Comparison of ENCODE assay signal across 18 cellular contexts in genomic region chr16:49497466-49497865, GRCh38.
"Had no signal": no experiment of that assay in that cellular context is flagged by ENCODE, and none has a peak within 500 bp of the region (broad histone marks: within the 10 kb centered on the region; RNA-seq: fewer than 3 reads in every experiment).

No MANE protein-coding gene starts in this region.

- H3K27me3 Mint-ChIP-seq: stimulated activated naive CD8-positive, alpha-beta T cell treated with anti-CD3 and anti-CD28 coated beads, Interleukin-15, amount 100 ng/mL, for 72 hours had no signal

- H3K4me3 ChIP-seq: lung, psoas muscle, thyroid gland, vagina had no signal

- H3K27ac Mint-ChIP-seq: memory B cell, natural killer cell had no signal

- DNase-seq: cortex of kidney; effector memory CD8-positive, alpha-beta T cell; natural killer cell; right cardiac atrium; small intestine; stimulated activated CD4-positive, alpha-beta T cell treated with anti-CD3 and anti-CD28 coated beads, Interleukin-12 subunit alpha, Interleukin-12 subunit beta, amount 100 ng/mL, for 4 hours; stimulated activated CD4-positive, alpha-beta T cell treated with anti-CD3 and anti-CD28 coated beads, Interleukin-1b, Interleukin-23, amount 100 ng/mL, for 48 hours; stimulated activated CD4-positive, alpha-beta T cell treated with anti-CD3 and anti-CD28 coated beads, Interleukin-4, amount 100 ng/mL, for 1 hour; stimulated activated CD8-positive, alpha-beta memory T cell treated with anti-CD3 and anti-CD28 coated beads, Interleukin-4, amount 100 ng/mL, for 48 hours; stimulated activated naive CD4-positive, alpha-beta T cell; stimulated activated naive CD8-positive, alpha-beta T cell treated with anti-CD3 and anti-CD28 coated beads, Interleukin-15, amount 100 ng/mL, for 72 hours; thyroid gland; trophoblast cell had no signal

- ATAC-seq: effector memory CD8-positive, alpha-beta T cell; left lobe of liver; natural killer cell; psoas muscle; right cardiac atrium; stimulated activated naive CD8-positive, alpha-beta T cell treated with anti-CD3 and anti-CD28 coated beads, Interleukin-15, amount 100 ng/mL, for 72 hours had no signal

- H3K36me3 ChIP-seq: thyroid gland, vagina had no signal

- H3K4me3 Mint-ChIP-seq: effector memory CD8-positive, alpha-beta T cell; memory B cell; natural killer cell; stimulated activated naive CD8-positive, alpha-beta T cell treated with anti-CD3 and anti-CD28 coated beads, Interleukin-15, amount 100 ng/mL, for 72 hours had no signal

- H3K27ac ChIP-seq: psoas muscle, thyroid gland, vagina had no signal

- H3K4me1 Mint-ChIP-seq: memory B cell; stimulated activated naive CD8-positive, alpha-beta T cell treated with anti-CD3 and anti-CD28 coated beads, Interleukin-15, amount 100 ng/mL, for 72 hours had no signal

- H3K9me3 Mint-ChIP-seq: effector memory CD8-positive, alpha-beta T cell; memory B cell; natural killer cell; stimulated activated naive CD8-positive, alpha-beta T cell treated with anti-CD3 and anti-CD28 coated beads, Interleukin-15, amount 100 ng/mL, for 72 hours had no signal

- H3K4me1 ChIP-seq: psoas muscle had no signal

- H3K27me3 ChIP-seq: thyroid gland, vagina had no signal

- H3K36me3 Mint-ChIP-seq: memory B cell, natural killer cell had no signal

- H3K9me3 ChIP-seq: psoas muscle, thyroid gland, vagina had no signal
